ENCODE assay signal across 1 cellular context in the genomic region with DNA sequence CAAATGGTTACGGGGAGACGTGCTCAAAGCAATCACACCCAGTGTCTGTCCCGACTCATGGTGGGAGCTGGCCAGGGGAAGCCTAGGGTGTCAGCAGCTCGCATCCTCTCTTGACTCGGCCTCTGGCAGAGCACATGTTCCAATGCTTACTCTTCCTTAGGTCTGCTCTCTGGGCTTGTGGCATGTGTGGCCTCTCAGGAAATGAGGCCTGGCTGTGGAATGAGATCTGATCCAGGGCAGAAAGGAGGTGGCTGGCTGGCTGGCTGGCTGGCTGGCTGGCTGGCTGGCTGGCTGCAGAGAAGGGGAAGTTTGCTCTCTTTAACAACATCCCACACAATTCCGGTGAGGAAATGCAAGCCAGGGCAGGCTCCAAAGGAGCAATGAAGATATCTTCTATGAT.
TF ChIP-seq lines count a peak whose summit lies in the region.

No MANE protein-coding gene starts in this region.

TF ChIP-seq in WTC11, 78 proteins besides CTCF, POLR2A, EP300 and RAD21 (continued from another document):
- TF ChIP-seq ZNF281 (CRISPR knock-in tag; IDR thresholded peaks at IDR 0.05) (no peak), ZNF121 (CRISPR knock-in tag; IDR thresholded peaks at IDR 0.05) (no peak), ATF1 (CRISPR knock-in tag; IDR thresholded peaks at IDR 0.05) (no peak), SOX15 (CRISPR knock-in tag; IDR thresholded peaks at IDR 0.05) (no peak), RELA (CRISPR knock-in tag; IDR thresholded peaks at IDR 0.05; ENCODE audit: borderline replicate concordance) (no peak), AFF4 (CRISPR knock-in tag; IDR thresholded peaks at IDR 0.05; ENCODE audit: borderline replicate concordance) (no peak)
